24 cellular contexts compared by ENCODE assay signal in genomic region chr11:66966351-66966750, GRCh38. TPM values are rescaled to one million over a fixed set of nuclear protein-coding genes. Genes with fewer than 3 reads are reported as not detected.
A peak's percentile ranks its signal among the peaks of the same experiment; 100 is the strongest.
DNase-seq lines count a peak whose midpoint lies in the region; ATAC-seq, FAIRE-seq and TF ChIP-seq lines count a peak whose summit lies in the region.
"Had no signal": no experiment of that assay in that cellular context is flagged by ENCODE, and none has a peak within 500 bp of the region (broad histone marks: within the 10 kb centered on the region; RNA-seq: fewer than 3 reads in every experiment).

No MANE protein-coding gene starts in this region.

- H3K79me2 ChIP-seq in HepG2 (ENCODE audit: insufficient read depth, low read length): no peaks in the 10 kb centered on the region

- H3K4me2 ChIP-seq in HepG2 (ENCODE audit: low read depth, low read length): peak overlapping the region; percentile 63

- in situ Hi-C loops in HepG2 (cut with HindIII; ENCODE audit: extremely low pct_ligation_motif_present, low pct_unique_long_range_greater_than_20kb): no loop called here

- H3K9me3 ChIP-seq in HepG2 (ENCODE audit: low read length) (no peaks in the 10 kb centered on the region), right lobe of liver (no peaks in the 10 kb centered on the region)
- H3K9me3 ChIP-seq: MG63 had no signal

- peak; percentile 24; the same call in 2 of the 3 replicates for ATAC-seq in HepG2
- no peak for ATAC-seq in right lobe of liver
- peak; percentile 10 for ATAC-seq in left lobe of liver
- ATAC-seq in stimulated activated effector memory CD8-positive, alpha-beta T cell treated with anti-CD3 and anti-CD28 coated beads, Interleukin-12 subunit alpha, Interleukin-12 subunit beta, amount 100 ng/mL, for 72 hours: no peak
- ATAC-seq: HCT116, PC-3 had no signal

- H3K27ac Mint-ChIP-seq in stimulated activated effector memory CD8-positive, alpha-beta T cell treated with anti-CD3 and anti-CD28 coated beads, Interleukin-12 subunit alpha, Interleukin-12 subunit beta, amount 100 ng/mL, for 72 hours: peak overlapping the region; percentile 33

- H3K36me3 Mint-ChIP-seq in stimulated activated effector memory CD8-positive, alpha-beta T cell treated with anti-CD3 and anti-CD28 coated beads, Interleukin-12 subunit alpha, Interleukin-12 subunit beta, amount 100 ng/mL, for 72 hours: no peaks in the 10 kb centered on the region

- POLR2A ChIA-PET in HepG2 (lab: Yijun Ruan, JAX) (no interaction called here), RWPE1 (lab: Yijun Ruan, JAX; ENCODE audit: low non-redundant PET) (no interaction called here)

- H3K4me1 Mint-ChIP-seq in stimulated activated effector memory CD8-positive, alpha-beta T cell treated with anti-CD3 and anti-CD28 coated beads, Interleukin-12 subunit alpha, Interleukin-12 subunit beta, amount 100 ng/mL, for 72 hours: peaks cover 25% of the 10 kb centered on the region

- intact Hi-C loops in HepG2 (cut with micrococcal nuclease; ENCODE audit: unreplicated experiment): loop anchor here (10.0 kb wide), 1 partner anchor 558 kb away; the partner anchor contains the start of gene CABP2
- intact Hi-C loops in right lobe of liver (cut with DNase I): no loop called here
- intact Hi-C loops in dorsolateral prefrontal cortex (cut with DNase I): no loop called here

- no TSS peak for BruUV-seq in HepG2 (replicated peaks; lab: Mats Ljungman, UMichigan)

- no peak overlapping the region for H3K9ac ChIP-seq in HepG2 (ENCODE audit: insufficient read depth, low read depth, low read length)

- H4K20me1 ChIP-seq in HepG2 (ENCODE audit: insufficient read depth, low read length): no peaks in the 10 kb centered on the region

- H3K36me3 ChIP-seq in HepG2 (replicated peaks in 1 of 2; ENCODE audit: control insufficient read depth in 1 of 2, insufficient read depth in 2 of 2, low read length in 2 of 2): no peaks in the 10 kb centered on the region
- no peaks in the 10 kb centered on the region for H3K36me3 ChIP-seq in right lobe of liver
- H3K36me3 ChIP-seq: MG63 had no signal

- CTCF ChIA-PET in HepG2 (lab: Yijun Ruan, JAX; ENCODE audit: low intra/inter-chr PET ratio, low total read pairs) (no interaction called here), RWPE1 (lab: Yijun Ruan, JAX) (interaction anchor here (0.7 kb wide), 1 partner anchor 10 kb away, joined by 3 read pairs; no protein-coding TSS in a partner anchor)

- H3K4me3 Mint-ChIP-seq in stimulated activated effector memory CD8-positive, alpha-beta T cell treated with anti-CD3 and anti-CD28 coated beads, Interleukin-12 subunit alpha, Interleukin-12 subunit beta, amount 100 ng/mL, for 72 hours: no peak overlapping the region

- H3K27me3 ChIP-seq in HepG2 (ENCODE audit: control insufficient read depth in 1 of 2, insufficient read depth in 2 of 2, low read length in 2 of 2) (no peaks in the 10 kb centered on the region), right lobe of liver (no peaks in the 10 kb centered on the region), dorsolateral prefrontal cortex (no peaks in the 10 kb centered on the region)
- H3K27me3 ChIP-seq: MG63 had no signal

- peaks cover 67% of the 10 kb centered on the region for H3K4me1 ChIP-seq in HepG2 (ENCODE audit: insufficient read depth, low read length)
- H3K4me1 ChIP-seq in right lobe of liver: peaks cover 0 to 37% (median 16%) of the 10 kb centered on the region in 4 donors

- H3K27ac ChIP-seq in HepG2 (ENCODE audit: extremely low read length, insufficient read depth, low read length) (peak overlapping the region; percentile 29), right lobe of liver (no peak overlapping the region), RWPE1 (peak overlapping the region; percentile 98), dorsolateral prefrontal cortex (no peak overlapping the region)

- TF ChIP-seq CTCF in HepG2 (CRISPR knock-in tag; IDR thresholded peaks at IDR 0.05): no peak
- no peak for TF ChIP-seq CTCF in right lobe of liver (IDR thresholded peaks at IDR 0.05)
- TF ChIP-seq CTCF in RWPE1 (conservative IDR thresholded peaks at IDR 0.05; ENCODE audit: low read depth): no peak
- TF ChIP-seq CTCF in dorsolateral prefrontal cortex (IDR thresholded peaks at IDR 0.05 in 54 of 56, conservative IDR thresholded peaks at IDR 0.05 in 2 of 56; ENCODE audit: low read depth in 1 of 56, partially characterized antibody in 56 of 56): no peak

- peak; percentile 28 for FAIRE-seq in HepG2 (lab: Jason Lieb, UNC)

- 7% methylated on average over 5 of the region's 5 CpGs for WGBS in HepG2 (ENCODE audit: low lambda C conversion rate)
- WGBS in right lobe of liver (ENCODE audit: insufficient coverage, low coverage, low lambda C conversion rate, missing lambda C conversion rate): 27% methylated on average over 5 of the region's 5 CpGs

- TF ChIP-seq EP300 in HepG2 (IDR thresholded peaks at IDR 0.05; ENCODE audit: low read depth in 2 of 2, low read length in 2 of 2): no peak
- TF ChIP-seq EP300 in HepG2 (CRISPR knock-in tag; IDR thresholded peaks at IDR 0.05; ENCODE audit: borderline replicate concordance): no peak

- H2AFZ ChIP-seq in HepG2 (ENCODE audit: low read length): peak overlapping the region; percentile 76

- no peaks in the 10 kb centered on the region for H3K9me3 Mint-ChIP-seq in stimulated activated effector memory CD8-positive, alpha-beta T cell treated with anti-CD3 and anti-CD28 coated beads, Interleukin-12 subunit alpha, Interleukin-12 subunit beta, amount 100 ng/mL, for 72 hours

- DNase-seq in HepG2 (ENCODE audit: low spot score) (peak; percentile 43), right lobe of liver (no peak), RWPE1 (ENCODE audit: low spot score) (no peak), left lobe of liver (ENCODE audit: low spot score) (no peak), hepatic stellate cell (ENCODE audit: low spot score) (no peak), epidermal melanocyte (ENCODE audit: insufficient read length, low spot score) (no peak), dorsolateral prefrontal cortex (no peak)
- no peak for DNase-seq in stimulated activated effector memory CD8-positive, alpha-beta T cell treated with anti-CD3 and anti-CD28 coated beads, Interleukin-12 subunit alpha, Interleukin-12 subunit beta, amount 100 ng/mL, for 72 hours (ENCODE audit: low spot score in 2 of 2)
- DNase-seq: 8988T; DMS153; GOT3; KG1; MG63; NCI-H1105 treated with DMSO at 0.1 percent for 48 hours; NCI-H146; NCI-H1930; NCI-H446 treated with DMSO at 0.1 percent for 48 hours; NCI-H526; NCI-H82; NK-92 treated with Interleukin-12 subunit alpha and Interleukin-12 subunit beta, amount 100 ng/mL, for 24 hours; PC-3; Right ventricle myocardium superior had no signal

- no peak overlapping the region for H3K4me3 ChIP-seq in HepG2 (replicated peaks in 1 of 3; ENCODE audit: insufficient read depth in 1 of 3, low read depth in 2 of 3, low read length in 3 of 3)
- no peak overlapping the region for H3K4me3 ChIP-seq in right lobe of liver
- H3K4me3 ChIP-seq in dorsolateral prefrontal cortex: no peak overlapping the region
- H3K4me3 ChIP-seq: MG63 had no signal

- TF ChIP-seq POLR2A in HepG2 (IDR thresholded peaks at IDR 0.05; ENCODE audit: insufficient read depth in 1 of 2, low read depth in 2 of 2, low read length in 2 of 2): no peak
- no peak for TF ChIP-seq POLR2A in right lobe of liver (IDR thresholded peaks at IDR 0.05)

- TF ChIP-seq RAD21 in HepG2 (CRISPR knock-in tag; IDR thresholded peaks at IDR 0.05): no peak

RNA-seq across cellular contexts. Expression of gene PC, which starts 8.2 kb away (rescaled TPM):
- total RNA-seq in HepG2 (2016; rRNA removed; fragmentation: Illumina TruSeq; extraction: Trizol): 32.6 and 39.0 TPM in 2 replicates
- total RNA-seq in HepG2 (2016; cell fraction: cytosol; rRNA removed; fragmentation: Illumina TruSeq; extraction: Trizol; ENCODE audit: low read depth): 4.6 and 5.9 TPM in 2 replicates
- total RNA-seq in HepG2 (2016; cell fraction: insoluble cytoplasmic fraction; rRNA removed; fragmentation: Illumina TruSeq; extraction: Trizol): 28.7 and 37.9 TPM in 2 replicates
- 11.9 and 12.9 TPM in 2 replicates for total RNA-seq in HepG2 (2016; cell fraction: membrane; rRNA removed; fragmentation: Illumina TruSeq; extraction: Trizol)
- 28.9 and 34.0 TPM in 2 replicates for total RNA-seq in HepG2 (2016; cell fraction: nucleus; rRNA removed; fragmentation: Illumina TruSeq; extraction: Trizol)
- 27.2 and 29.0 TPM in 2 replicates for polyA plus RNA-seq in HepG2 (2011; rRNA removed)
- 29.7 and 35.1 TPM in 2 replicates for polyA plus RNA-seq in HepG2 (2011; cell fraction: cytosol; rRNA removed)
- 127 and 178 TPM in 2 replicates for polyA plus RNA-seq in HepG2 (2011; cell fraction: nucleus; rRNA removed)
- 36.8 and 44.9 TPM in 2 replicates for polyA plus RNA-seq in HepG2 (2012)
- 5.4 and 6.3 TPM in 2 replicates for polyA plus RNA-seq in HepG2 (2016; cell fraction: cytosol; fragmentation: Illumina TruSeq; extraction: Trizol; ENCODE audit: low read depth)
- polyA plus RNA-seq in HepG2 (2016; cell fraction: insoluble cytoplasmic fraction; fragmentation: Illumina TruSeq; extraction: Trizol; ENCODE audit: low read depth): 32.2 and 39.6 TPM in 2 replicates
- polyA plus RNA-seq in HepG2 (2016; cell fraction: membrane; fragmentation: Illumina TruSeq; extraction: Trizol; ENCODE audit: low read depth): 8.2 and 9.4 TPM in 2 replicates
- polyA plus RNA-seq in HepG2 (2016; cell fraction: nucleus; fragmentation: Illumina TruSeq; extraction: Trizol; ENCODE audit: insufficient read depth, low read depth): 54.7 and 57.4 TPM in 2 replicates
- polyA minus RNA-seq in HepG2 (2011; rRNA and poly(A)+ RNA removed; ENCODE audit: low replicate concordance): 64.1 and 66.8 TPM in 2 replicates
- 36.4 and 37.4 TPM in 2 replicates for polyA minus RNA-seq in HepG2 (2011; cell fraction: cytosol; rRNA and poly(A)+ RNA removed)
- polyA minus RNA-seq in HepG2 (2011; cell fraction: nucleus; rRNA and poly(A)+ RNA removed): 29.3 and 32.8 TPM in 2 replicates
- total RNA-seq in right lobe of liver: 100 to 1,000 TPM; 265 to 457 (median 317) TPM
- total RNA-seq in left lobe of liver: 392 TPM
- total RNA-seq in dorsolateral prefrontal cortex: 100 to 1,000 TPM in 110 of 120 experiments, 10 to 100 TPM in 10; 86.1 to 199 (median 121) TPM

RNA-seq across cellular contexts. Expression of gene C11orf86, which starts 8.8 kb away (rescaled TPM):
- 0.11 and 0.17 TPM in 2 replicates for total RNA-seq in HepG2 (2016; rRNA removed; fragmentation: Illumina TruSeq; extraction: Trizol)
- total RNA-seq in HepG2 (2016; cell fraction: cytosol; rRNA removed; fragmentation: Illumina TruSeq; extraction: Trizol; ENCODE audit: low read depth): not detected in 2 replicates
- total RNA-seq in HepG2 (2016; cell fraction: insoluble cytoplasmic fraction; rRNA removed; fragmentation: Illumina TruSeq; extraction: Trizol): 0.09 TPM in 1 of 2 replicates, not detected in the other
- 0.19 TPM in 1 of 2 replicates, not detected in the other for total RNA-seq in HepG2 (2016; cell fraction: membrane; rRNA removed; fragmentation: Illumina TruSeq; extraction: Trizol)
- total RNA-seq in HepG2 (2016; cell fraction: nucleus; rRNA removed; fragmentation: Illumina TruSeq; extraction: Trizol): not detected in 2 replicates
- 0.10 and 0.18 TPM in 2 replicates for polyA plus RNA-seq in HepG2 (2011; rRNA removed)
- 0.11 and 0.18 TPM in 2 replicates for polyA plus RNA-seq in HepG2 (2011; cell fraction: cytosol; rRNA removed)
- polyA plus RNA-seq in HepG2 (2011; cell fraction: nucleus; rRNA removed): 0.16 TPM in 1 of 2 replicates, not detected in the other
- polyA plus RNA-seq in HepG2 (2012): 0.13 and 0.16 TPM in 2 replicates
- polyA plus RNA-seq in HepG2 (2016; cell fraction: cytosol; fragmentation: Illumina TruSeq; extraction: Trizol; ENCODE audit: low read depth): 0.11 TPM in 1 of 2 replicates, not detected in the other
- not detected in 2 replicates for polyA plus RNA-seq in HepG2 (2016; cell fraction: insoluble cytoplasmic fraction; fragmentation: Illumina TruSeq; extraction: Trizol; ENCODE audit: low read depth)
- 0.21 TPM in 1 of 2 replicates, not detected in the other for polyA plus RNA-seq in HepG2 (2016; cell fraction: membrane; fragmentation: Illumina TruSeq; extraction: Trizol; ENCODE audit: low read depth)
- polyA plus RNA-seq in HepG2 (2016; cell fraction: nucleus; fragmentation: Illumina TruSeq; extraction: Trizol; ENCODE audit: insufficient read depth, low read depth): not detected in 2 replicates
- polyA minus RNA-seq in HepG2 (2011; rRNA and poly(A)+ RNA removed; ENCODE audit: low replicate concordance): 15.6 TPM in 1 of 2 replicates, not detected in the other
- polyA minus RNA-seq in HepG2 (2011; cell fraction: cytosol; rRNA and poly(A)+ RNA removed): not detected in 2 replicates
- 0.52 TPM in 1 of 2 replicates, not detected in the other for polyA minus RNA-seq in HepG2 (2011; cell fraction: nucleus; rRNA and poly(A)+ RNA removed)
- total RNA-seq in right lobe of liver: not detected
- total RNA-seq in left lobe of liver: not detected
- total RNA-seq in dorsolateral prefrontal cortex: not detected
- total RNA-seq: PC-3, Right ventricle myocardium superior, SK-MEL-5 had no signal

RNA-seq across cellular contexts. Expression of gene SYT12, which starts 56.6 kb away (rescaled TPM):
- total RNA-seq in HepG2 (2016; rRNA removed; fragmentation: Illumina TruSeq; extraction: Trizol): 0.02 TPM in 1 of 2 replicates, not detected in the other
- total RNA-seq in HepG2 (2016; cell fraction: cytosol; rRNA removed; fragmentation: Illumina TruSeq; extraction: Trizol; ENCODE audit: low read depth): under 0.01 and 0.09 TPM in 2 replicates
- total RNA-seq in HepG2 (2016; cell fraction: insoluble cytoplasmic fraction; rRNA removed; fragmentation: Illumina TruSeq; extraction: Trizol): not detected in 2 replicates
- 0.03 TPM in 1 of 2 replicates, not detected in the other for total RNA-seq in HepG2 (2016; cell fraction: membrane; rRNA removed; fragmentation: Illumina TruSeq; extraction: Trizol)
- not detected in 2 replicates for total RNA-seq in HepG2 (2016; cell fraction: nucleus; rRNA removed; fragmentation: Illumina TruSeq; extraction: Trizol)
- 0.01 and 0.07 TPM in 2 replicates for polyA plus RNA-seq in HepG2 (2011; rRNA removed)
- 0.03 TPM in 2 replicates for polyA plus RNA-seq in HepG2 (2011; cell fraction: cytosol; rRNA removed)
- polyA plus RNA-seq in HepG2 (2011; cell fraction: nucleus; rRNA removed): 0.05 and 0.10 TPM in 2 replicates
- 0.04 TPM in 2 replicates for polyA plus RNA-seq in HepG2 (2012)
- not detected in 2 replicates for polyA plus RNA-seq in HepG2 (2016; cell fraction: cytosol; fragmentation: Illumina TruSeq; extraction: Trizol; ENCODE audit: low read depth)
- not detected in 2 replicates for polyA plus RNA-seq in HepG2 (2016; cell fraction: insoluble cytoplasmic fraction; fragmentation: Illumina TruSeq; extraction: Trizol; ENCODE audit: low read depth)
- not detected in 2 replicates for polyA plus RNA-seq in HepG2 (2016; cell fraction: membrane; fragmentation: Illumina TruSeq; extraction: Trizol; ENCODE audit: low read depth)
- not detected in 2 replicates for polyA plus RNA-seq in HepG2 (2016; cell fraction: nucleus; fragmentation: Illumina TruSeq; extraction: Trizol; ENCODE audit: insufficient read depth, low read depth)
- polyA minus RNA-seq in HepG2 (2011; rRNA and poly(A)+ RNA removed; ENCODE audit: low replicate concordance): 0.02 and 20.9 TPM in 2 replicates
- 0.09 TPM in 1 of 2 replicates, not detected in the other for polyA minus RNA-seq in HepG2 (2011; cell fraction: cytosol; rRNA and poly(A)+ RNA removed)
- polyA minus RNA-seq in HepG2 (2011; cell fraction: nucleus; rRNA and poly(A)+ RNA removed): 0.26 TPM in 1 of 2 replicates, not detected in the other
- total RNA-seq in right lobe of liver: 10 to 100 TPM in 4 of 6 experiments, 1 to 10 TPM in 2; 1.8 to 35.3 (median 14.2) TPM
- total RNA-seq in left lobe of liver: 4.8 TPM
- 10 to 100 TPM in 119 of 120 experiments, 1 to 10 TPM in 1; 9.8 to 66.2 (median 35.2) TPM for total RNA-seq in dorsolateral prefrontal cortex
- total RNA-seq: SK-MEL-5 had no signal

Comparison
In these comparisons a context has a peak if more than half of its experiments do, and no peak if none do; other contexts are left out.
1. ATAC-seq: peak in HepG2 (single experiment) and left lobe of liver (single experiment); none in right lobe of liver (0 of 4) and stimulated activated effector memory CD8-positive, alpha-beta T cell treated with anti-CD3 and anti-CD28 coated beads, Interleukin-12 subunit alpha, Interleukin-12 subunit beta, amount 100 ng/mL, for 72 hours (single experiment).
2. H3K27ac ChIP-seq: peak in HepG2 (single experiment) and RWPE1 (single experiment); none in right lobe of liver (0 of 3) and dorsolateral prefrontal cortex (0 of 59).